Comparison of ENCODE assay signal across 8 cellular contexts in the genomic region with DNA sequence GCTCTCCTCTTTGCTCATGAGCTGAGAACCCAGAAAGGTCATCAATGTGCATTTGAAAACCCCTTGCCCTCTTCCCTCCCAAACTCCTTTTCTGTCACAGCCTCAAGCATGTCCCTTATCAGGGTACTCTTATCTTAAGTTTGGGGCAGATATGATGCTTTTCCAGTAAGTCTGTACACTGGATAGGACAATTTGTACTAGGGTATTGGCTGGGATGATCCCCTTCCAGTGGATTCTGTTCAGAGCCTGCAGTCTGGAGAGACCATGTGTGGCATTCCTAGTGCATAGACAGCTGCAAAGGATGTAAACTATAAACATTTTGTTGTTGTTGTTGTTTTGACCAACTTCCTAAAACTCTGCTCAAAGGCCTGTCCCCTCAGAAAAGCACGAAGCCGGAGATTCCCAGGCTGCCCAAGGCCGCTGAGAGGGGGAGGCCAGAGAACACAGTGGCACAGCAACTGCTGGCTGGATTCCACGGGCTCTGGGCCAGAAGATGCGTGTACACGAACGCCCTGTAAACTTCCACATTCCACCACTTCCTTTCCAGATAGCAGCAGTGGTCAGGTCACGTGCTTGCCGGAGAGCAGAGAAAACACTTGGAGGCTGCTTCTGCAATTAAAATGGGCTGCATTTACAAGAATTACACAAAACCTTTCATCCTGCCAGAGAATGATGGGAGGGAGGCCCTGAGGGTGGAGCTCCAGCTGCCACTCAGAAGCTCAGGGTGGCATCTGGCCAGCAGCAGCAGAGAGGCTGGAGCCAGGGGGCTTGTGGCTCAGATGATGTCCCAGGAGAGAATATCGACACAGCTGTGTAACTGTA.
DNase-seq lines count a peak whose midpoint lies in the region; ATAC-seq and TF ChIP-seq lines count a peak whose summit lies in the region.

No MANE protein-coding gene starts in this region.

- in situ Hi-C loops in HAP-1 (cut with MboI; ENCODE audit: low sequenced_read_pairs): no loop called here

- TF ChIP-seq CTCF in OCI-LY1 (IDR thresholded peaks at IDR 0.05; ENCODE audit: low read length): no peak

- H3K4me3 ChIP-seq in HAP-1: no peak overlapping the region
- no peak overlapping the region for H3K4me3 ChIP-seq in OCI-LY1 (ENCODE audit: low read depth, low read length, poor library complexity, severe bottlenecking)
- peak overlapping the region; percentile 10 to 20 for H3K4me3 ChIP-seq in mucosa of rectum (ENCODE audit: low read length in 2 of 2)

- peak; percentile 25 for TF ChIP-seq POLR2A in erythroblast (IDR thresholded peaks at IDR 0.05; ENCODE audit: low read length)

- no peaks in the 10 kb centered on the region for H3K9me3 ChIP-seq in HAP-1
- no peaks in the 10 kb centered on the region for H3K9me3 ChIP-seq in OCI-LY1 (ENCODE audit: low read length)
- no peaks in the 10 kb centered on the region for H3K9me3 ChIP-seq in mucosa of rectum (ENCODE audit: control insufficient read depth in 2 of 2, low read length in 2 of 2)

- H4K20me1 ChIP-seq in OCI-LY1 (ENCODE audit: insufficient read depth, low read length): no peaks in the 10 kb centered on the region

- no peaks in the 10 kb centered on the region for H3K9me2 ChIP-seq in OCI-LY1 (ENCODE audit: low read depth, low read length)

- ATAC-seq in HG03139 (IDR thresholded peaks at IDR 0.05; ENCODE audit: unreplicated experiment): no peak
- ATAC-seq in GM19397 (IDR thresholded peaks at IDR 0.05; ENCODE audit: unreplicated experiment): no peak

- peak overlapping the region; percentile 48 for H3K4me2 ChIP-seq in OCI-LY1 (ENCODE audit: low read length)

- DNase-seq in HAP-1 (ENCODE audit: low spot score in 2 of 2): peak; percentile 70 to 81
- peak; percentile 34 for DNase-seq in activated T-cell treated with anti-CD3 and anti-CD28 coated beads for 48 hours (ENCODE audit: low read depth)
- DNase-seq in erythroblast (lab: John Stamatoyannopoulos, UW): peak; percentile 87 to 91
- peak; percentile 43 to 47 for DNase-seq in stimulated activated CD8-positive, alpha-beta memory T cell treated with anti-CD3 and anti-CD28 coated beads, Interleukin-7, amount 100 ng/mL, for 4 hours (ENCODE audit: low read depth in 2 of 2)

- H2AFZ ChIP-seq in OCI-LY1 (ENCODE audit: low read length): no peak overlapping the region

- H3K9ac ChIP-seq in OCI-LY1 (ENCODE audit: low read length) (no peak overlapping the region; the same call in 1 of the 2 replicates), mucosa of rectum (ENCODE audit: low read depth in 1 of 2, low read length in 2 of 2) (peak overlapping the region in 1 of 2 donors; percentile 26)

- peak overlapping the region; percentile 75 for H3K27ac ChIP-seq in OCI-LY1 (ENCODE audit: low read depth, low read length, poor library complexity, severe bottlenecking)
- H3K27ac ChIP-seq in mucosa of rectum (ENCODE audit: low read depth in 2 of 2, low read length in 2 of 2): peak overlapping the region; percentile 75

- no peaks in the 10 kb centered on the region for H3K79me2 ChIP-seq in OCI-LY1 (ENCODE audit: insufficient read depth, low read length)

- H3K27me3 ChIP-seq in HAP-1 (ENCODE audit: low read depth) (no peaks in the 10 kb centered on the region), OCI-LY1 (ENCODE audit: insufficient read depth, low read length) (no peaks in the 10 kb centered on the region), mucosa of rectum (ENCODE audit: control insufficient read depth in 2 of 2, insufficient read depth in 2 of 2, low read length in 2 of 2) (no peaks in the 10 kb centered on the region)

- no peaks in the 10 kb centered on the region for H3K36me3 ChIP-seq in HAP-1 (replicated peaks)
- peaks cover 28% of the 10 kb centered on the region for H3K36me3 ChIP-seq in OCI-LY1 (ENCODE audit: insufficient read depth, low read length)
- no peaks in the 10 kb centered on the region for H3K36me3 ChIP-seq in mucosa of rectum (ENCODE audit: control insufficient read depth in 2 of 2, insufficient read depth in 2 of 2, low read length in 2 of 2)

- H3K4me1 ChIP-seq in HAP-1: peaks cover 3% of the 10 kb centered on the region; the same call in 1 of the 2 replicates
- peaks cover 57% of the 10 kb centered on the region for H3K4me1 ChIP-seq in OCI-LY1 (ENCODE audit: insufficient read depth, low read length, severe bottlenecking)
- peaks cover 21 to 26% of the 10 kb centered on the region in 2 donors for H3K4me1 ChIP-seq in mucosa of rectum (ENCODE audit: control insufficient read depth in 2 of 2, insufficient read depth in 2 of 2, low read length in 2 of 2)

- H3F3A ChIP-seq in OCI-LY1 (ENCODE audit: insufficient read depth, low read length): 0 out of 2 replicates have a peak, but pooled peaks cover 3% of the 10 kb centered on the region

Comparison
In these comparisons a context has a peak if more than half of its experiments do, and no peak if none do; other contexts are left out.
1. DNase-seq: peak in every context shown above with its lines; median percentile 89 in erythroblast; 76 in HAP-1; 45 in stimulated activated CD8-positive, alpha-beta memory T cell treated with anti-CD3 and anti-CD28 coated beads, Interleukin-7, amount 100 ng/mL, for 4 hours; 34 in activated T-cell treated with anti-CD3 and anti-CD28 coated beads for 48 hours.
2. H3K4me3 ChIP-seq: peak in mucosa of rectum (2 of 2); none in HAP-1 (single experiment) and OCI-LY1 (single experiment).